In genomic region chr15:66405007-66405406, GRCh38 we compare ENCODE assay signal across 1 cellular context.
TF ChIP-seq lines count a peak whose summit lies in the region.

No MANE protein-coding gene starts in this region.

TF ChIP-seq in H1, 55 proteins besides CTCF, POLR2A, EP300 and RAD21:
- no peak for TF ChIP-seq SRF (IDR thresholded peaks at IDR 0.05; ENCODE audit: low read depth, low read length)
- no peak for TF ChIP-seq EGR1 (IDR thresholded peaks at IDR 0.05; ENCODE audit: borderline replicate concordance, low read depth, low read length)
- TF ChIP-seq GABPA (IDR thresholded peaks at IDR 0.05; ENCODE audit: borderline replicate concordance, insufficient read depth, low read length) = no peak
TF ChIP-seq in H1: peak in this region for 0.
